In the genomic region with DNA sequence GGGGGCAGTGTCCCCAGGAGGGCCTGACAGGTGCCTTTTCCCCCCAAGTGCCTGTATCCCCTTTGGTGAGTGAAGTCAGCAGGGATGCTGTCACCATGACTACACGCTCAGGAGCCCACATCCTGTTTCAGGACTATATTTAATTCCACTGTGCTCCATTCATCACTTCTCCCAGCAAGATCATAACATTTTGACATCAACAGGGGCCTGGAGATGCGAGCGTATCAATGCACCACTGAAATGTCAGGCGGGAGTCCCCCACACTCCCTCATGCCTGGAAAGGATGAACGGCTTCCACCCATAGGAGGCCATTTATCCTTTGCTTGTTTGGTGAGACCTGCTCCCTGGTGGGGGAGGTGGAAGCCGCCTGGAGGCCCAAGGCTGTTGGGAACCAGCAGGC, we compare ENCODE assay signal across 21 cellular contexts.
A peak's percentile ranks its signal among the peaks of the same experiment; 100 is the strongest.
DNase-seq lines count a peak whose midpoint lies in the region; ATAC-seq, FAIRE-seq and TF ChIP-seq lines count a peak whose summit lies in the region.
"Had no signal": no experiment of that assay in that cellular context is flagged by ENCODE, and none has a peak within 500 bp of the region (broad histone marks: within the 10 kb centered on the region; RNA-seq: fewer than 3 reads in every experiment).

No MANE protein-coding gene starts in this region.

- H3K27me3 Mint-ChIP-seq in activated CD4-positive, alpha-beta T cell treated with anti-CD3 and anti-CD28 coated beads for 36 hours, result peaks cover 25% of the 10 kb centered on the region

- no peaks in the 10 kb centered on the region for H3K79me2 ChIP-seq in H1 (ENCODE audit: control insufficient read depth in 1 of 2, insufficient read depth in 2 of 2, low read length in 2 of 2)
- no peaks in the 10 kb centered on the region for H3K79me2 ChIP-seq in SK-N-SH (ENCODE audit: insufficient read depth)

- no peak overlapping the region for H2BK20ac ChIP-seq in H1 (ENCODE audit: low read length)

- no peak overlapping the region for H2BK12ac ChIP-seq in H1 (ENCODE audit: low read depth, low read length)

- peaks cover 7 to 22% (median 20%) of the 10 kb centered on the region in 10 experiments for H3K4me1 ChIP-seq in BLaER1 treated with 17β-estradiol and CSF1 and Interleukin-3, amounts not matched to agents 10 nM and 100 nM
- H3K4me1 ChIP-seq in H1 (replicated peaks in 1 of 4; ENCODE audit: control insufficient read depth in 3 of 4, insufficient read depth in 4 of 4, low read length in 3 of 4) (peaks cover 0 to 2% (median 0%) of the 10 kb centered on the region in 4 experiments; a peak in 1 of 7 replicates), body of pancreas (no peaks in the 10 kb centered on the region), SK-N-SH (ENCODE audit: control insufficient read depth in 1 of 2, insufficient read depth in 2 of 2, low read depth in 1 of 2, low read length in 1 of 2) (no peaks in the 10 kb centered on the region; a peak in 1 of 4 replicates)

- no peaks in the 10 kb centered on the region for H3K27me3 ChIP-seq in BLaER1 treated with 17β-estradiol and CSF1 and Interleukin-3, amounts not matched to agents 10 nM and 100 nM
- no peaks in the 10 kb centered on the region for H3K27me3 ChIP-seq in H1 (replicated peaks in 1 of 4; ENCODE audit: control insufficient read depth in 3 of 4, extremely low read depth in 1 of 4, insufficient read depth in 3 of 4, low read length in 3 of 4)
- no peaks in the 10 kb centered on the region for H3K27me3 ChIP-seq in body of pancreas
- no peaks in the 10 kb centered on the region for H3K27me3 ChIP-seq in SK-N-SH (ENCODE audit: insufficient read depth)

- no peaks in the 10 kb centered on the region for H4K20me1 ChIP-seq in BLaER1 treated with 17β-estradiol and CSF1 and Interleukin-3, amounts not matched to agents 10 nM and 100 nM
- H4K20me1 ChIP-seq in H1 (replicated peaks in 1 of 2; ENCODE audit: control insufficient read depth in 1 of 2, insufficient read depth in 2 of 2, low read length in 2 of 2) (no peaks in the 10 kb centered on the region), SK-N-SH (ENCODE audit: insufficient read depth) (no peaks in the 10 kb centered on the region)

- no peak overlapping the region for H3K23ac ChIP-seq in H1 (ENCODE audit: insufficient read length)

- CTCF ChIA-PET in activated CD4-positive, alpha-beta T cell treated with anti-CD3 and anti-CD28 coated beads for 36 hours (lab: Charles Lee), result no interaction called here
- CTCF ChIA-PET in H1 (lab: Charles Lee; ENCODE audit: partially characterized antibody), result interaction anchor here (1.0 to 2.2 kb wide), 7 partner anchors 12 to 435 kb away, joined by 3 to 10 read pairs (median 3); no protein-coding TSS in a partner anchor
- CTCF ChIA-PET in SK-N-SH (lab: Yijun Ruan, JAX), result no interaction called here

- H3K4me3 ChIP-seq in BLaER1 treated with 17β-estradiol and CSF1 and Interleukin-3, amounts not matched to agents 10 nM and 100 nM, result no peak overlapping the region
- no peak overlapping the region for H3K4me3 ChIP-seq in H1 (ENCODE audit: extremely low read depth in 1 of 4, insufficient read depth in 2 of 4, low read depth in 3 of 4, low read length in 4 of 4)
- H3K4me3 ChIP-seq in body of pancreas, result no peak overlapping the region
- no peak overlapping the region for H3K4me3 ChIP-seq in SK-N-SH (ENCODE audit: low read depth in 2 of 2, low read length in 1 of 2)

- TF ChIP-seq EP300 in H1 (IDR thresholded peaks at IDR 0.05; ENCODE audit: borderline replicate concordance in 1 of 2, low read depth in 2 of 2, low read length in 2 of 2) (no peak), SK-N-SH (IDR thresholded peaks at IDR 0.05; ENCODE audit: borderline replicate concordance in 1 of 2, low read depth in 1 of 2, low read length in 1 of 2) (no peak)

- TF ChIP-seq POLR2A in H1 (IDR thresholded peaks at IDR 0.05; ENCODE audit: control extremely low read depth in 1 of 2, low read depth in 2 of 2, low read length in 2 of 2) (no peak), body of pancreas (IDR thresholded peaks at IDR 0.05) (no peak)

- no peak overlapping the region for H3K27ac Mint-ChIP-seq in activated CD4-positive, alpha-beta T cell treated with anti-CD3 and anti-CD28 coated beads for 36 hours
- H3K27ac Mint-ChIP-seq: CD4-positive, CD25-positive, alpha-beta regulatory T cell; IgD-negative memory B cell had no signal

- no peak for FAIRE-seq in H1 (lab: Jason Lieb, UNC)
- FAIRE-seq: GM19239, HTR-8/SVneo had no signal

- peak; percentile 49 for ATAC-seq in activated CD4-positive, alpha-beta T cell treated with anti-CD3 and anti-CD28 coated beads for 36 hours
- no peak for ATAC-seq in body of pancreas
- ATAC-seq: Panc1, Right ventricle myocardium inferior had no signal

- no peaks in the 10 kb centered on the region for H3K79me1 ChIP-seq in H1 (ENCODE audit: low read depth, low read length)

- no peak for TF ChIP-seq CTCF in H1 (IDR thresholded peaks at IDR 0.05; ENCODE audit: control extremely low read depth in 1 of 3, insufficient read depth in 1 of 3, low read depth in 1 of 3, low read length in 3 of 3)
- TF ChIP-seq CTCF in body of pancreas (IDR thresholded peaks at IDR 0.05), result no peak
- TF ChIP-seq CTCF in SK-N-SH (IDR thresholded peaks at IDR 0.05), result no peak

- no peak overlapping the region for H3K18ac ChIP-seq in H1 (ENCODE audit: extremely low read depth, low read length)

- H3K23me2 ChIP-seq in H1 (ENCODE audit: low read depth, low read length), result no peaks in the 10 kb centered on the region

- peaks cover 5% of the 10 kb centered on the region for H3K4me1 Mint-ChIP-seq in activated CD4-positive, alpha-beta T cell treated with anti-CD3 and anti-CD28 coated beads for 36 hours

- DNase-seq in activated CD4-positive, alpha-beta T cell treated with anti-CD3 and anti-CD28 coated beads for 36 hours, result peak; percentile 21
- no peak for DNase-seq in activated CD4-positive, alpha-beta T cell treated with anti-CD3 and anti-CD28 coated beads, Interleukin-2, amount 50 U/mL, for 1 hour
- peak; percentile 20 for DNase-seq in NCI-H1417 treated with DMSO at 0.1 percent for 48 hours (lab: John Stamatoyannopoulos, UW)
- no peak for DNase-seq in H1 (ENCODE audit: low read depth in 1 of 2, low spot score in 2 of 2)
- DNase-seq in body of pancreas, result no peak
- no peak for DNase-seq in SK-N-SH
- no peak for DNase-seq in retina
- DNase-seq: Calu3; CD4-positive, CD25-positive, alpha-beta regulatory T cell; DMS53; H7; NCI-H1105 treated with DMSO at 0.1 percent for 48 hours; NCI-H2029 treated with DMSO at 0.1 percent for 48 hours; NCI-H2227 treated with DMSO at 0.1 percent for 48 hours; NCI-H774 had no signal

- 84% methylated on average over 6 of the region's 6 CpGs; no CpG with 5 or more reads in 1 of the 2 experiments for WGBS in H1 (ENCODE audit: extremely low coverage in 1 of 2, insufficient coverage in 1 of 2, insufficient read length in 1 of 2, insufficient replicate concordance in 2 of 2, low coverage in 1 of 2, low lambda C conversion rate in 2 of 2, missing lambda C conversion rate in 1 of 2), 2 experiments
- WGBS in body of pancreas, 2 donors, result 74 to 82% methylated on average over 5 to 6 of the region's 6 CpGs
- 55% methylated on average over 5 of the region's 6 CpGs for WGBS in SK-N-SH (ENCODE audit: low lambda C conversion rate)

- no peaks in the 10 kb centered on the region for H3K36me3 ChIP-seq in BLaER1 treated with 17β-estradiol and CSF1 and Interleukin-3, amounts not matched to agents 10 nM and 100 nM
- H3K36me3 ChIP-seq in H1 (ENCODE audit: control insufficient read depth in 2 of 4, insufficient read depth in 4 of 4, low read length in 3 of 4), result no peaks in the 10 kb centered on the region
- H3K36me3 ChIP-seq in body of pancreas (replicated peaks in 1 of 2; ENCODE audit: insufficient read depth in 1 of 2, low read depth in 2 of 2), result no peaks in the 10 kb centered on the region
- no peaks in the 10 kb centered on the region for H3K36me3 ChIP-seq in SK-N-SH (replicated peaks in 1 of 2; ENCODE audit: control insufficient read depth in 1 of 2, insufficient read depth in 2 of 2, low read length in 1 of 2)

- no peak overlapping the region for H3K14ac ChIP-seq in H1 (ENCODE audit: insufficient read length)

- no peak overlapping the region for H3K9ac ChIP-seq in BLaER1 treated with 17β-estradiol and CSF1 and Interleukin-3, amounts not matched to agents 10 nM and 100 nM
- H3K9ac ChIP-seq in H1 (replicated peaks in 1 of 4; ENCODE audit: extremely low read depth in 1 of 4, low read depth in 3 of 4, low read length in 3 of 4), result no peak overlapping the region
- H3K9ac ChIP-seq in SK-N-SH, result no peak overlapping the region

- no peaks in the 10 kb centered on the region for H3K9me3 ChIP-seq in BLaER1 treated with 17β-estradiol and CSF1 and Interleukin-3, amounts not matched to agents 10 nM and 100 nM (replicated peaks in 1 of 11)
- H3K9me3 ChIP-seq in H1 (ENCODE audit: insufficient read depth in 2 of 2, low read depth in 1 of 2, low read length in 1 of 2) (no peaks in the 10 kb centered on the region), body of pancreas (no peaks in the 10 kb centered on the region), SK-N-SH (no peaks in the 10 kb centered on the region)

- no peak overlapping the region for H3K27ac ChIP-seq in BLaER1 treated with 17β-estradiol and CSF1 and Interleukin-3, amounts not matched to agents 10 nM and 100 nM
- H3K27ac ChIP-seq in H1 (ENCODE audit: low read depth, low read length) (no peak overlapping the region), body of pancreas (no peak overlapping the region), SK-N-SH (ENCODE audit: low read depth in 2 of 2, low read length in 1 of 2) (no peak overlapping the region)

- POLR2A ChIA-PET in activated CD4-positive, alpha-beta T cell treated with anti-CD3 and anti-CD28 coated beads for 36 hours (lab: Charles Lee), result no interaction called here
- POLR2A ChIA-PET in H1 (lab: Charles Lee; ENCODE audit: partially characterized antibody) (no interaction called here), SK-N-SH (lab: Yijun Ruan, JAX) (no interaction called here)

- H3K9me3 Mint-ChIP-seq in activated CD4-positive, alpha-beta T cell treated with anti-CD3 and anti-CD28 coated beads for 36 hours (ENCODE audit: low read depth), result no peaks in the 10 kb centered on the region
- H3K9me3 Mint-ChIP-seq: CD4-positive, CD25-positive, alpha-beta regulatory T cell; IgD-negative memory B cell had no signal

- H3K4me3 Mint-ChIP-seq in activated CD4-positive, alpha-beta T cell treated with anti-CD3 and anti-CD28 coated beads for 36 hours, result no peak overlapping the region
- H3K4me3 Mint-ChIP-seq: CD4-positive, CD25-positive, alpha-beta regulatory T cell had no signal

- no peak overlapping the region for H3K56ac ChIP-seq in H1 (replicated peaks; ENCODE audit: insufficient read length, low read depth, low read length)

- intact Hi-C loops in activated CD4-positive, alpha-beta T cell treated with anti-CD3 and anti-CD28 coated beads for 36 hours (cut with DNase I, micrococcal nuclease), result no loop called here
- intact Hi-C loops in body of pancreas (cut with DNase I), result no loop called here

- H3K4ac ChIP-seq in H1 (replicated peaks; ENCODE audit: insufficient read length, low read depth, low read length), result no peak overlapping the region

- H3K9me2 ChIP-seq in SK-N-SH, result no peaks in the 10 kb centered on the region

- H2BK5ac ChIP-seq in H1 (ENCODE audit: low read depth, low read length), result no peak overlapping the region

- H2BK15ac ChIP-seq in H1 (ENCODE audit: low read length), result no peak overlapping the region

- H4K91ac ChIP-seq in H1 (replicated peaks; ENCODE audit: insufficient read length, low read length), result no peak overlapping the region

- no peak overlapping the region for H4K5ac ChIP-seq in H1 (ENCODE audit: insufficient read length, low read depth, low read length)

- no peaks in the 10 kb centered on the region for H3K36me3 Mint-ChIP-seq in activated CD4-positive, alpha-beta T cell treated with anti-CD3 and anti-CD28 coated beads for 36 hours (ENCODE audit: low read depth)
- H3K36me3 Mint-ChIP-seq: CD4-positive, CD25-positive, alpha-beta regulatory T cell; IgD-negative memory B cell had no signal

- no peaks in the 10 kb centered on the region for H3F3A ChIP-seq in SK-N-SH (replicated peaks; ENCODE audit: insufficient read depth)

- TF ChIP-seq RAD21 in H1 (IDR thresholded peaks at IDR 0.05 in 1 of 2, conservative IDR thresholded peaks at IDR 0.05 in 1 of 2; ENCODE audit: low read depth in 2 of 2, low read length in 2 of 2) (no peak), SK-N-SH (IDR thresholded peaks at IDR 0.05; ENCODE audit: low read length) (no peak)

- H2BK120ac ChIP-seq in H1 (replicated peaks; ENCODE audit: low read depth, low read length), result no peak overlapping the region

- H2AK5ac ChIP-seq in H1 (ENCODE audit: low read depth, low read length), result no peak overlapping the region

- H2AFZ ChIP-seq in H1 (ENCODE audit: low read length) (no peak overlapping the region), SK-N-SH (ENCODE audit: low read depth) (no peak overlapping the region)

- peak overlapping the region; percentile 20; the same call in 1 of the 2 replicates for H4K8ac ChIP-seq in H1 (ENCODE audit: extremely low read depth, insufficient read depth, low read length)

- H3K4me2 ChIP-seq in BLaER1 treated with 17β-estradiol and CSF1 and Interleukin-3, amounts not matched to agents 10 nM and 100 nM, result peak overlapping the region in 10 of 11 experiments; percentile 2 to 75 (median 58); a peak in 18 of 22 replicates
- H3K4me2 ChIP-seq in H1 (ENCODE audit: insufficient read depth in 1 of 2, low read depth in 2 of 2, low read length in 2 of 2) (no peak overlapping the region), SK-N-SH (no peak overlapping the region)

Comparison
In these comparisons a context has a peak if more than half of its experiments do, and no peak if none do; other contexts are left out.
1. DNase-seq: peak in activated CD4-positive, alpha-beta T cell treated with anti-CD3 and anti-CD28 coated beads for 36 hours (single experiment) and NCI-H1417 treated with DMSO at 0.1 percent for 48 hours (single experiment); none in activated CD4-positive, alpha-beta T cell treated with anti-CD3 and anti-CD28 coated beads, Interleukin-2, amount 50 U/mL, for 1 hour (single experiment), H1 (0 of 2), body of pancreas (0 of 4), SK-N-SH (single experiment) and retina (single experiment).
2. H3K4me2 ChIP-seq: peak in BLaER1 treated with 17β-estradiol and CSF1 and Interleukin-3, amounts not matched to agents 10 nM and 100 nM (10 of 11); none in H1 (0 of 2) and SK-N-SH (single experiment).